28 cellular contexts compared by ENCODE assay signal in the genomic region with DNA sequence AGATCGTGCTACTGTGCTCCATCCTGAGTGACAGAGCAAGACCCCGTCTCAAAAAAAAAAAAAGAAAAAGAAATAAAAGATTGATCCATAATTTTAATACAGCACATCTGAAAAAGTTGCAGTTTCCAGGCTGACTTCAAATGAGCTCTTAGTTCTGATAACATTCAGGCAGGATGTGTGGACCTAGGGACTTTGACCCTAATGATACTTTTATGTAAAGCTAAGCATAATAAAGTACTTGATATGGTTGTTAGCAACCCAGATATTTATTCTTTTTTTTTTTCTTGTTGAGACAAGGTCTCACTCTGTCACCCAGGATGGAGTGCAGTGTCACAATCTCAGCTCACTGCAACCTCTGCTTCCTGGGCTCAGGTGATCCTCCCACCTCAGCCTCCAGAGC.
"Had no signal": no experiment of that assay in that cellular context is flagged by ENCODE, and none has a peak within 500 bp of the region (broad histone marks: within the 10 kb centered on the region; RNA-seq: fewer than 3 reads in every experiment).

No MANE protein-coding gene starts in this region.

- H3K4me3 Mint-ChIP-seq: naive thymus-derived CD4-positive, alpha-beta T cell; natural killer cell; nephron; neural progenitor cell; stimulated activated effector memory CD8-positive, alpha-beta T cell treated with anti-CD3 and anti-CD28 coated beads, Interleukin-12 subunit alpha, Interleukin-12 subunit beta, amount 100 ng/mL, for 72 hours; stimulated activated naive B cell treated with anti-CD40 and anti-IgM and Interleukin-4, amounts not matched to agents 10 μg/mL and 1 μg/mL and 100 μg/mL, for 72 hours; stimulated activated naive CD8-positive, alpha-beta T cell treated with anti-CD3 and anti-CD28 coated beads, Interleukin-15, Interleukin-2, amounts not matched to agents 100 ng/mL and 50 ng/mL, for 24 hours; type B pancreatic cell had no signal

- H3K27ac Mint-ChIP-seq: naive thymus-derived CD4-positive, alpha-beta T cell; natural killer cell; nephron; neural progenitor cell; progenitor cell of endocrine pancreas; stimulated activated effector memory CD8-positive, alpha-beta T cell treated with anti-CD3 and anti-CD28 coated beads, Interleukin-12 subunit alpha, Interleukin-12 subunit beta, amount 100 ng/mL, for 72 hours; stimulated activated naive B cell treated with anti-CD40 and anti-IgM and Interleukin-4, amounts not matched to agents 10 μg/mL and 1 μg/mL and 100 μg/mL, for 72 hours; stimulated activated naive CD8-positive, alpha-beta T cell treated with anti-CD3 and anti-CD28 coated beads, Interleukin-15, Interleukin-2, amounts not matched to agents 100 ng/mL and 50 ng/mL, for 24 hours; type B pancreatic cell had no signal

- DNase-seq: naive thymus-derived CD4-positive, alpha-beta T cell; natural killer cell; occipital lobe; ovary; posterior cingulate gyrus; psoas muscle; right cardiac atrium; stimulated activated CD4-positive, alpha-beta T cell treated with anti-CD3 and anti-CD28 coated beads, Interleukin-15, amount 100 ng/mL, for 24 hours; stimulated activated CD4-positive, alpha-beta T cell treated with anti-CD3 and anti-CD28 coated beads, Interleukin-2, amount 100 ng/mL, for 24 hours; stimulated activated CD4-positive, alpha-beta T cell treated with anti-CD3 and anti-CD28 coated beads, Interleukin-2, amount 100 ng/mL, for 48 hours; stimulated activated CD4-positive, alpha-beta T cell treated with anti-CD3 and anti-CD28 coated beads, Interleukin-4, amount 100 ng/mL, for 24 hours; stimulated activated naive B cell treated with anti-CD40 and anti-IgM and Interleukin-4, amounts not matched to agents 10 μg/mL and 1 μg/mL and 100 μg/mL, for 72 hours; stimulated activated naive CD4-positive, alpha-beta T cell treated with Interleukin-2 at 50 U/mL for 16 hours; stomach; thyroid gland; upper lobe of right lung; uterus had no signal

- H3K4me1 ChIP-seq: parathyroid adenoma, psoas muscle, stomach, thyroid gland, tibial nerve, upper lobe of right lung, uterus had no signal

- H3K9ac ChIP-seq: neural progenitor cell, parathyroid adenoma had no signal

- H3K27me3 ChIP-seq: neural progenitor cell, ovary, stomach, thyroid gland, tibial nerve, upper lobe of right lung, uterus had no signal

- H3K4me1 Mint-ChIP-seq: nephron; neural progenitor cell; stimulated activated naive B cell treated with anti-CD40 and anti-IgM and Interleukin-4, amounts not matched to agents 10 μg/mL and 1 μg/mL and 100 μg/mL, for 72 hours had no signal

- ATAC-seq: naive thymus-derived CD4-positive, alpha-beta T cell; natural killer cell; psoas muscle; right cardiac atrium; sciatic nerve; stimulated activated effector memory CD8-positive, alpha-beta T cell treated with anti-CD3 and anti-CD28 coated beads, Interleukin-12 subunit alpha, Interleukin-12 subunit beta, amount 100 ng/mL, for 72 hours; stimulated activated naive B cell treated with anti-CD40 and anti-IgM and Interleukin-4, amounts not matched to agents 10 μg/mL and 1 μg/mL and 100 μg/mL, for 72 hours; upper lobe of right lung had no signal

- H3K27ac ChIP-seq: neural progenitor cell, ovary, parathyroid adenoma, psoas muscle, skin epidermis, stomach, thoracic aorta, thyroid gland, tibial nerve, upper lobe of right lung, uterus had no signal

- H3K9me3 ChIP-seq: ovary, psoas muscle, thoracic aorta, thyroid gland, tibial nerve, upper lobe of right lung, uterus had no signal

- H3K9me3 Mint-ChIP-seq: neural progenitor cell; stimulated activated effector memory CD8-positive, alpha-beta T cell treated with anti-CD3 and anti-CD28 coated beads, Interleukin-12 subunit alpha, Interleukin-12 subunit beta, amount 100 ng/mL, for 72 hours; stimulated activated naive B cell treated with anti-CD40 and anti-IgM and Interleukin-4, amounts not matched to agents 10 μg/mL and 1 μg/mL and 100 μg/mL, for 72 hours; stimulated activated naive CD8-positive, alpha-beta T cell treated with anti-CD3 and anti-CD28 coated beads, Interleukin-15, Interleukin-2, amounts not matched to agents 100 ng/mL and 50 ng/mL, for 24 hours; type B pancreatic cell had no signal

- H3K27me3 Mint-ChIP-seq: progenitor cell of endocrine pancreas, type B pancreatic cell had no signal

- H3K36me3 Mint-ChIP-seq: natural killer cell; neural progenitor cell; stimulated activated effector memory CD8-positive, alpha-beta T cell treated with anti-CD3 and anti-CD28 coated beads, Interleukin-12 subunit alpha, Interleukin-12 subunit beta, amount 100 ng/mL, for 72 hours; stimulated activated naive B cell treated with anti-CD40 and anti-IgM and Interleukin-4, amounts not matched to agents 10 μg/mL and 1 μg/mL and 100 μg/mL, for 72 hours; type B pancreatic cell had no signal

- H3K4me3 ChIP-seq: neural progenitor cell, ovary, psoas muscle, skin epidermis, stomach, thoracic aorta, thyroid gland, tibial nerve, upper lobe of right lung, uterus had no signal

- H3K36me3 ChIP-seq: neural progenitor cell, ovary, stomach, thoracic aorta, thyroid gland, tibial nerve, upper lobe of right lung, uterus had no signal
